In genomic region chr5:54195701-54196100, GRCh38 we compare ENCODE assay signal across 33 cellular contexts.
"Had no signal": no experiment of that assay in that cellular context is flagged by ENCODE, and none has a peak within 500 bp of the region (broad histone marks: within the 10 kb centered on the region; RNA-seq: fewer than 3 reads in every experiment).

No MANE protein-coding gene starts in this region.

- H3K4me3 ChIP-seq: adrenal gland, body of pancreas, cardiac muscle cell had no signal

- H3K27ac ChIP-seq: adrenal gland, body of pancreas, brain microvascular endothelial cell, cardiac muscle cell, VCaP had no signal

- ATAC-seq: activated CD8-positive, alpha-beta T cell treated with anti-CD3 and anti-CD28 coated beads for 36 hours; activated naive CD4-positive, alpha-beta T cell treated with anti-CD3 and anti-CD28 coated beads, Interleukin-2, amount 50 U/mL, for 72 hours; activated T-cell treated with anti-CD3 and anti-CD28 coated beads, Interleukin-2, amount 50 U/mL, for 4 hours; activated T-cell treated with anti-CD3 and anti-CD28 coated beads, Interleukin-2, amount 50 U/mL, for 72 hours; activated T-helper 17 cell treated with anti-CD3 and anti-CD28 coated beads, Interleukin-2, amount 50 U/mL, for 72 hours; body of pancreas had no signal

- H3K36me3 ChIP-seq: adrenal gland, brain microvascular endothelial cell, cardiac muscle cell had no signal

- H3K27me3 ChIP-seq: adrenal gland, body of pancreas, brain microvascular endothelial cell, cardiac muscle cell had no signal

- H3K4me1 ChIP-seq: adrenal gland had no signal

- H3K9me3 ChIP-seq: adrenal gland, body of pancreas had no signal

- DNase-seq: activated B cell treated with CpG ODN at 0.5 μM for 24 hours; activated CD4-positive, alpha-beta memory T cell treated with anti-CD3 and anti-CD28 coated beads for 36 hours; activated CD4-positive, alpha-beta T cell treated with anti-CD3 and anti-CD28 coated beads for 4 hours; activated CD4-positive, alpha-beta T cell treated with anti-CD3 and anti-CD28 coated beads, Interleukin-2, amount 10 ng/mL, durations not matched to agents 24 days and 14 days; activated CD4-positive, alpha-beta T cell treated with anti-CD3 and anti-CD28 coated beads, Interleukin-2, amount 50 U/mL, for 1 hour; activated CD4-positive, alpha-beta T cell treated with anti-CD3 and anti-CD28 coated beads, Interleukin-2, amount 50 U/mL, for 4 hours; activated CD4-positive, CD25-positive, alpha-beta regulatory T cell treated with anti-CD3 and anti-CD28 coated beads, Interleukin-2, amount 50 U/mL, for 72 hours; activated CD8-positive, alpha-beta memory T cell treated with anti-CD3 and anti-CD28 coated beads, Interleukin-2, amount 50 U/mL, for 4 hours; activated CD8-positive, alpha-beta T cell treated with anti-CD3 and anti-CD28 coated beads for 36 hours; activated effector memory CD4-positive, alpha-beta T cell treated with anti-CD3 and anti-CD28 coated beads, Interleukin-2, amount 50 U/mL, for 16 hours; activated gamma-delta T cell treated with Interleukin-2 at 50 U/mL for 16 hours; activated naive CD4-positive, alpha-beta T cell; activated naive CD4-positive, alpha-beta T cell treated with anti-CD3 and anti-CD28 coated beads for 36 hours; activated naive CD4-positive, alpha-beta T cell treated with anti-CD3 and anti-CD28 coated beads, Interleukin-2, amount 50 U/mL, for 16 hours; activated naive CD8-positive, alpha-beta T cell treated with anti-CD3 and anti-CD28 coated beads for 36 hours; activated T-cell treated with anti-CD3 and anti-CD28 coated beads for 4 hours; activated T-cell treated with anti-CD3 and anti-CD28 coated beads, Interleukin-2, amount 50 U/mL, for 1 hour; activated T-cell treated with anti-CD3 and anti-CD28 coated beads, Interleukin-2, amount 50 U/mL, for 4 hours; activated T-cell treated with anti-CD3 and anti-CD28 coated beads, Interleukin-2, amount 50 U/mL, for 72 hours; adrenal gland; amniotic stem cell; aorta; body of pancreas; brain microvascular endothelial cell; caudate nucleus; cerebellar nuclear complex; T-helper 1 cell; T-helper 2 cell; T-helper 9 cell had no signal
